In genomic region chr10:18501198-18501597, GRCh38 we compare ENCODE assay signal across 9 cellular contexts.
DNase-seq lines count a peak whose midpoint lies in the region; ATAC-seq and TF ChIP-seq lines count a peak whose summit lies in the region.
"Had no signal": no experiment of that assay in that cellular context is flagged by ENCODE, and none has a peak within 500 bp of the region (broad histone marks: within the 10 kb centered on the region; RNA-seq: fewer than 3 reads in every experiment).

No MANE protein-coding gene starts in this region.

- H3K9ac ChIP-seq in OCI-LY1 (ENCODE audit: low read length) = no peak overlapping the region

- CTCF ChIA-PET in activated CD4-positive, alpha-beta T cell treated with anti-CD3 and anti-CD28 coated beads, Interleukin-2, amount 10 ng/mL, durations not matched to agents 7 days and 5 days (lab: Charles Lee) = no interaction called here

- H4K20me1 ChIP-seq in OCI-LY1 (ENCODE audit: insufficient read depth, low read length) = no peaks in the 10 kb centered on the region

- no peak overlapping the region for H3K4me3 Mint-ChIP-seq in activated CD4-positive, alpha-beta T cell treated with anti-CD3 and anti-CD28 coated beads, Interleukin-2, amount 10 ng/mL, durations not matched to agents 7 days and 5 days
- H3K4me3 Mint-ChIP-seq in glutamatergic neuron (ENCODE audit: unreplicated experiment) = no peak overlapping the region

- H3K4me2 ChIP-seq in OCI-LY1 (ENCODE audit: low read length) = peak overlapping the region; percentile 34; the same call in 1 of the 2 replicates

- no peak overlapping the region for H2AFZ ChIP-seq in OCI-LY1 (ENCODE audit: low read length)

- POLR2A ChIA-PET in activated CD4-positive, alpha-beta T cell treated with anti-CD3 and anti-CD28 coated beads, Interleukin-2, amount 10 ng/mL, durations not matched to agents 7 days and 5 days (lab: Charles Lee) = no interaction called here

- peak overlapping the region; percentile 31 for H3K27ac Mint-ChIP-seq in activated CD4-positive, alpha-beta T cell treated with anti-CD3 and anti-CD28 coated beads, Interleukin-2, amount 10 ng/mL, durations not matched to agents 7 days and 5 days
- no peak overlapping the region for H3K27ac Mint-ChIP-seq in glutamatergic neuron (ENCODE audit: unreplicated experiment)

- no peaks in the 10 kb centered on the region for H3K79me2 ChIP-seq in OCI-LY1 (ENCODE audit: insufficient read depth, low read length)

- no peaks in the 10 kb centered on the region for H3K27me3 Mint-ChIP-seq in activated CD4-positive, alpha-beta T cell treated with anti-CD3 and anti-CD28 coated beads, Interleukin-2, amount 10 ng/mL, durations not matched to agents 7 days and 5 days
- no peaks in the 10 kb centered on the region for H3K27me3 Mint-ChIP-seq in glutamatergic neuron (ENCODE audit: unreplicated experiment)

- no peak for TF ChIP-seq CTCF in OCI-LY1 (IDR thresholded peaks at IDR 0.05; ENCODE audit: low read length)
- TF ChIP-seq CTCF in upper lobe of left lung (IDR thresholded peaks at IDR 0.05) = no peak
- no peak for TF ChIP-seq CTCF in glutamatergic neuron (IDR thresholded peaks at IDR 0.05; ENCODE audit: partially characterized antibody, unreplicated experiment)

- no peak for TF ChIP-seq POLR2A in upper lobe of left lung (IDR thresholded peaks at IDR 0.05)

- H3K4me3 ChIP-seq in OCI-LY1 (ENCODE audit: low read depth, low read length, poor library complexity, severe bottlenecking) (no peak overlapping the region), upper lobe of left lung (no peak overlapping the region)
- H3K4me3 ChIP-seq: SK-N-MC had no signal

- H3K4me1 Mint-ChIP-seq in activated CD4-positive, alpha-beta T cell treated with anti-CD3 and anti-CD28 coated beads, Interleukin-2, amount 10 ng/mL, durations not matched to agents 7 days and 5 days = peaks cover 2% of the 10 kb centered on the region
- H3K4me1 Mint-ChIP-seq in glutamatergic neuron (ENCODE audit: low read depth, unreplicated experiment) = peaks cover 3% of the 10 kb centered on the region

- peak; percentile 87 for ATAC-seq in HG02642 (IDR thresholded peaks at IDR 0.05; ENCODE audit: poor library complexity, unreplicated experiment)
- no peak for ATAC-seq in upper lobe of left lung (ENCODE audit: low FRiP score in 2 of 2)

- no peaks in the 10 kb centered on the region for H3K9me3 ChIP-seq in OCI-LY1 (ENCODE audit: low read length)
- no peaks in the 10 kb centered on the region for H3K9me3 ChIP-seq in upper lobe of left lung

- H3K27ac ChIP-seq in OCI-LY1 (ENCODE audit: low read depth, low read length, poor library complexity, severe bottlenecking) = no peak overlapping the region
- H3K27ac ChIP-seq in upper lobe of left lung = no peak overlapping the region
- H3K27ac ChIP-seq: SK-N-MC had no signal

- peaks cover 3% of the 10 kb centered on the region for H3K4me1 ChIP-seq in OCI-LY1 (ENCODE audit: insufficient read depth, low read length, severe bottlenecking)
- no peaks in the 10 kb centered on the region for H3K4me1 ChIP-seq in upper lobe of left lung

- no peaks in the 10 kb centered on the region for H3K9me3 Mint-ChIP-seq in activated CD4-positive, alpha-beta T cell treated with anti-CD3 and anti-CD28 coated beads, Interleukin-2, amount 10 ng/mL, durations not matched to agents 7 days and 5 days
- H3K9me3 Mint-ChIP-seq in glutamatergic neuron (ENCODE audit: unreplicated experiment) = no peaks in the 10 kb centered on the region

- DNase-seq in activated CD4-positive, alpha-beta T cell treated with anti-CD3 and anti-CD28 coated beads, Interleukin-2, amount 10 ng/mL, durations not matched to agents 7 days and 5 days = no peak
- DNase-seq in activated CD4-positive, alpha-beta T cell treated with anti-CD3 and anti-CD28 coated beads, Interleukin-2, amount 50 U/mL, for 1 hour = no peak
- DNase-seq in putamen (ENCODE audit: low spot score) = peak; percentile 65
- DNase-seq in upper lobe of left lung = no peak
- DNase-seq in glutamatergic neuron = no peak
- DNase-seq in iPS-NIHi11 (ENCODE audit: low spot score) = no peak

- H3F3A ChIP-seq in OCI-LY1 (ENCODE audit: insufficient read depth, low read length) = no peaks in the 10 kb centered on the region

- no peaks in the 10 kb centered on the region for H3K36me3 Mint-ChIP-seq in activated CD4-positive, alpha-beta T cell treated with anti-CD3 and anti-CD28 coated beads, Interleukin-2, amount 10 ng/mL, durations not matched to agents 7 days and 5 days (ENCODE audit: low read depth)
- no peaks in the 10 kb centered on the region for H3K36me3 Mint-ChIP-seq in glutamatergic neuron (ENCODE audit: unreplicated experiment)

- WGBS in upper lobe of left lung, 2 donors = 88% methylated on average over 3 of the region's 3 CpGs

- H3K27me3 ChIP-seq in OCI-LY1 (ENCODE audit: insufficient read depth, low read length) (no peaks in the 10 kb centered on the region), upper lobe of left lung (no peaks in the 10 kb centered on the region)

- TF ChIP-seq EP300 in upper lobe of left lung (IDR thresholded peaks at IDR 0.05) = no peak

- no peaks in the 10 kb centered on the region for H3K9me2 ChIP-seq in OCI-LY1 (ENCODE audit: low read depth, low read length)

- H3K36me3 ChIP-seq in OCI-LY1 (ENCODE audit: insufficient read depth, low read length) (no peaks in the 10 kb centered on the region), upper lobe of left lung (no peaks in the 10 kb centered on the region)
